In the genomic region with DNA sequence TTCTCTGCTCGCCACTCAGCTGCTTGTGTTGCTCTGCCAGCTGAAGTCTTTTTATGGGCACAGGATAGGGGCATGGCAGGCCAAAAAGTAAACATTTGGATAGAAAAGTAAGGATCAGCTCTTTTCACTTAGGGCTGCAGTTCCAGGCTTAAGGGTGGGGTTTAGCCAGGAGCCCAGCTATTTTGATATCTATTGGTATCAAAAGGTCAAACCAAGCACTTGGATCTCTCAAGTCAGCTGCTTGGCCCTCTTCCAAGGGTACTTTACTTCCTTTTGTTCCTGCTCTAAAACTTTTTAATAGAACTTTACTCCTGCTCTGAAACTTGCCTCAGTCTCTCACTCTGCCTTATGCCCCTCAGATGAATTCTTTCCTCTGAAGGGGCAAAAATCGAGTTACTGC, we compare ENCODE assay signal across 15 cellular contexts. TPM values are rescaled to one million over a fixed set of nuclear protein-coding genes. Genes with fewer than 3 reads are reported as not detected.
DNase-seq lines count a peak whose midpoint lies in the region; TF ChIP-seq lines count a peak whose summit lies in the region.
"Had no signal": no experiment of that assay in that cellular context is flagged by ENCODE, and none has a peak within 500 bp of the region (broad histone marks: within the 10 kb centered on the region; RNA-seq: fewer than 3 reads in every experiment).

No MANE protein-coding gene starts in this region.

- no peaks in the 10 kb centered on the region for H3K36me3 ChIP-seq in sigmoid colon

- no peak overlapping the region for H3K4me3 ChIP-seq in sigmoid colon
- H3K4me3 ChIP-seq: GM12878, GM23338 had no signal

- H3K27me3 ChIP-seq in sigmoid colon, result no peaks in the 10 kb centered on the region

- H3K27ac ChIP-seq in sigmoid colon, result no peak overlapping the region

- intact Hi-C loops in sigmoid colon (cut with DNase I), result no loop called here

- no peak for TF ChIP-seq POLR2A in sigmoid colon (IDR thresholded peaks at IDR 0.05)

- TF ChIP-seq CTCF in sigmoid colon (IDR thresholded peaks at IDR 0.05), result no peak

- DNase-seq in HT-29 (ENCODE audit: low spot score) (peak; percentile 25), dermis blood vessel endothelial cell (peak; percentile 22), myocyte (ENCODE audit: low read depth) (peak; percentile 17), sigmoid colon (peak; percentile 24), mesenteric fat pad (ENCODE audit: low spot score) (no peak), SHP77 treated with DMSO at 0.1 percent for 48 hours (lab: John Stamatoyannopoulos, UW) (no peak), glomerular visceral epithelial cell (ENCODE audit: extremely low spot score) (no peak)
- no peak for DNase-seq in activated naive CD4-positive, alpha-beta T cell treated with Interleukin-2 at 50 U/mL for 16 hours
- DNase-seq: ACHN; C1 segment of cervical spinal cord; CD4-positive, alpha-beta memory T cell; DMS79; H7 had no signal

- WGBS in sigmoid colon, 2 donors, result 68 to 88% methylated on average over 2 of the region's 2 CpGs

- no peaks in the 10 kb centered on the region for H3K9me3 ChIP-seq in sigmoid colon

- no peak for TF ChIP-seq EP300 in sigmoid colon (IDR thresholded peaks at IDR 0.05)

- peaks cover 0 to 8% (median 2%) of the 10 kb centered on the region in 4 donors for H3K4me1 ChIP-seq in sigmoid colon

RNA-seq across cellular contexts. Expression of gene ABCC4, which starts 55.7 kb away (rescaled TPM):
- 24.0 and 28.1 TPM in 2 replicates for total RNA-seq in HT-29 (2014; rRNA removed; shearing (Covaris generic))
- total RNA-seq in dermis blood vessel endothelial cell, result 6.1 and 9.8 TPM in 2 replicates
- 12.6 and 17.7 TPM in 2 replicates for total RNA-seq in myocyte
- polyA plus RNA-seq in myocyte (2012), result 4.0 TPM
- total RNA-seq in sigmoid colon, result 10 to 100 TPM; 24.3 to 56.3 (median 43.1) TPM
- 1 to 10 TPM; 1.2 to 5.7 (median 4.2) TPM for polyA plus RNA-seq in sigmoid colon
- total RNA-seq in mesenteric fat pad, result 9.4 TPM

Comparison
In these comparisons a context has a peak if more than half of its experiments do, and no peak if none do; other contexts are left out.
1. DNase-seq: peak in HT-29 (single experiment), dermis blood vessel endothelial cell (single experiment), myocyte (single experiment) and sigmoid colon (single experiment); none in mesenteric fat pad (single experiment), SHP77 treated with DMSO at 0.1 percent for 48 hours (single experiment), glomerular visceral epithelial cell (single experiment) and activated naive CD4-positive, alpha-beta T cell treated with Interleukin-2 at 50 U/mL for 16 hours (single experiment).